ENCODE assay signal across 28 cellular contexts in genomic region chr1:224294775-224295174, GRCh38.
"Had no signal": no experiment of that assay in that cellular context is flagged by ENCODE, and none has a peak within 500 bp of the region (broad histone marks: within the 10 kb centered on the region; RNA-seq: fewer than 3 reads in every experiment).

No MANE protein-coding gene starts in this region.

- H3K4me1 Mint-ChIP-seq: activated B cell treated with CpG ODN at 0.5 μM for 24 hours, endodermal cell had no signal

- H3K27ac ChIP-seq: adrenal gland, ascending aorta, breast epithelium, cardiac muscle cell, colonic mucosa, dorsolateral prefrontal cortex, WERI-Rb-1 had no signal

- H3K27me3 ChIP-seq: adrenal gland, ascending aorta, breast epithelium, cardiac muscle cell, colonic mucosa, dorsolateral prefrontal cortex had no signal

- H3K4me3 Mint-ChIP-seq: activated B cell treated with CpG ODN at 0.5 μM for 24 hours; activated CD8-positive, alpha-beta T cell treated with anti-CD3 and anti-CD28 coated beads for 36 hours; activated naive CD4-positive, alpha-beta T cell treated with anti-CD3 and anti-CD28 coated beads, Interleukin-2, amount 10 ng/mL, durations not matched to agents 7 days and 5 days; activated T-cell treated with anti-CD3 and anti-CD28 coated beads, Interleukin-2, amount 50 U/mL, for 4 hours; brain; endodermal cell had no signal

- H3K4me1 ChIP-seq: adrenal gland, ascending aorta, breast epithelium, colonic mucosa had no signal

- H3K4me3 ChIP-seq: adrenal gland, ascending aorta, breast epithelium, cardiac muscle cell, colonic mucosa, dorsolateral prefrontal cortex had no signal

- H3K27me3 Mint-ChIP-seq: activated B cell treated with CpG ODN at 0.5 μM for 24 hours; activated CD8-positive, alpha-beta T cell treated with anti-CD3 and anti-CD28 coated beads for 36 hours; activated naive CD4-positive, alpha-beta T cell treated with anti-CD3 and anti-CD28 coated beads, Interleukin-2, amount 10 ng/mL, durations not matched to agents 7 days and 5 days; brain had no signal

- H3K27ac Mint-ChIP-seq: activated B cell treated with CpG ODN at 0.5 μM for 24 hours; activated CD8-positive, alpha-beta T cell treated with anti-CD3 and anti-CD28 coated beads for 36 hours; activated naive CD4-positive, alpha-beta T cell treated with anti-CD3 and anti-CD28 coated beads, Interleukin-2, amount 10 ng/mL, durations not matched to agents 7 days and 5 days; activated T-helper 2 cell treated with anti-CD3 and anti-CD28 coated beads, Interferon-gamma antibody, Interleukin-2, Interleukin-4, amounts not matched to agents 10 μg/mL and 5 μg/mL and 100 μg/mL, durations not matched to agents 14 hours and 24 hours and 36 hours; endodermal cell had no signal

- H3K36me3 ChIP-seq: WERI-Rb-1 had no signal

- ATAC-seq: activated CD4-positive, CD25-positive, alpha-beta regulatory T cell treated with anti-CD3 and anti-CD28 coated beads, Interleukin-2, amount 50 U/mL, for 24 hours; activated CD8-positive, alpha-beta T cell treated with anti-CD3 and anti-CD28 coated beads for 36 hours; activated naive CD4-positive, alpha-beta T cell treated with anti-CD3 and anti-CD28 coated beads, Interleukin-2, amount 50 U/mL, for 72 hours; activated T-cell treated with anti-CD3 and anti-CD28 coated beads, Interleukin-2, amount 50 U/mL, for 4 hours; esophagus mucosa had no signal

- H3K9me3 Mint-ChIP-seq: activated B cell treated with CpG ODN at 0.5 μM for 24 hours; activated CD8-positive, alpha-beta T cell treated with anti-CD3 and anti-CD28 coated beads for 36 hours; activated naive CD4-positive, alpha-beta T cell treated with anti-CD3 and anti-CD28 coated beads, Interleukin-2, amount 10 ng/mL, durations not matched to agents 7 days and 5 days; activated naive CD4-positive, alpha-beta T cell treated with anti-CD3 and anti-CD28 coated beads, Interleukin-2, amount 50 U/mL, for 72 hours; activated T-cell treated with anti-CD3 and anti-CD28 coated beads, Interleukin-2, amount 50 U/mL, for 4 hours; activated T-helper 2 cell treated with anti-CD3 and anti-CD28 coated beads, Interferon-gamma antibody, Interleukin-2, Interleukin-4, amounts not matched to agents 10 μg/mL and 5 μg/mL and 100 μg/mL, durations not matched to agents 14 hours and 24 hours and 36 hours; brain; endodermal cell had no signal

- DNase-seq: activated B cell treated with CpG ODN at 0.5 μM for 24 hours; activated CD4-positive, alpha-beta T cell treated with anti-CD3 and anti-CD28 coated beads for 48 hours; activated CD4-positive, alpha-beta T cell treated with anti-CD3 and anti-CD28 coated beads, Interleukin-2, amount 50 U/mL, for 1 hour; activated CD4-positive, alpha-beta T cell treated with anti-CD3 and anti-CD28 coated beads, Interleukin-2, amount 50 U/mL, for 48 hours; activated CD8-positive, alpha-beta memory T cell treated with anti-CD3 and anti-CD28 coated beads for 24 hours; activated CD8-positive, alpha-beta T cell treated with anti-CD3 and anti-CD28 coated beads for 36 hours; activated effector memory CD4-positive, alpha-beta T cell treated with anti-CD3 and anti-CD28 coated beads, Interleukin-2, amount 50 U/mL, for 16 hours; activated naive CD4-positive, alpha-beta T cell treated with anti-CD3 and anti-CD28 coated beads, Interleukin-2, amount 10 ng/mL, durations not matched to agents 7 days and 5 days; activated T-cell treated with anti-CD3 and anti-CD28 coated beads, Interleukin-2, amount 50 U/mL, for 4 hours; adrenal gland; central memory CD4-positive, alpha-beta T cell; cerebellar nuclear complex; colonic mucosa; dorsolateral prefrontal cortex; effector memory CD4-positive, alpha-beta T cell; endodermal cell; foreskin fibroblast; head of caudate nucleus; T1000; WERI-Rb-1 had no signal

- H3K9me3 ChIP-seq: adrenal gland, ascending aorta, breast epithelium, colonic mucosa had no signal
